Comparison of ENCODE assay signal across 21 cellular contexts in the genomic region with DNA sequence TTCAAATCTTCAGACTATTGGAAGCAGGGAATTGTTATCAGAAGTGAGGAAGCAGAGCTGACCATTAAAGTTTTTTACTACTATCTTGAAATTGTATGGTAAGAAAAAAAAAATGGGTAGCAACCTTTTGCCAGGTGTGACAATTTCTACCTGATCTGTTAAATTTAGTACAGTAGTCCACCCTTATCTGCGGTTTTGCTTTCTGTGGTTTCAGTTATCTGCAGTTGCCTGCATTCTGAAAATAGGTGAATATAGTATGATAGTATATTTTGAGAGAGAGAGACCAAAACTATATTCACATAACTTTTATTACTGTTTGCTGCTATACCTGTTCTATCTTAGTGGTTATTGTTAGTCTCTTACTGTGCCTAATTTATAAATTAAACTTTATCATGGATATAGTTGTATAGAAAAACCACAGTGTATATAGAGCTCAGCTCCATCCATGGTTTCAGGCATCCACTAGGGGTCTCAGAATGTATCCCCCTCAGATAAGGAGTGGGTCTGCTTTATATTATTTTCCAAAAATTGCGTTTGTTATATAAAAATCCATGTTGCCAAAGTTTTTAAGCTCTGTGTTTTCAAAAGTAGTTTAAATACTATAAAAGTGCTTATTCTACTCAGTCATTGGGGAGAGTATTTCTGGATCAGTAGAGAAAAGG.
DNase-seq lines count a peak whose midpoint lies in the region; ATAC-seq and TF ChIP-seq lines count a peak whose summit lies in the region.
"Had no signal": no experiment of that assay in that cellular context is flagged by ENCODE, and none has a peak within 500 bp of the region (broad histone marks: within the 10 kb centered on the region; RNA-seq: fewer than 3 reads in every experiment).

No MANE protein-coding gene starts in this region.

- ATAC-seq in GM19455 (IDR thresholded peaks at IDR 0.05; ENCODE audit: unreplicated experiment) (peak; percentile 87), HG03095 (IDR thresholded peaks at IDR 0.05; ENCODE audit: unreplicated experiment) (peak; percentile 60), RWPE2 (ENCODE audit: low read depth) (no peak), left cardiac atrium (no peak)
- no peak for ATAC-seq in activated CD8-positive, alpha-beta memory T cell treated with anti-CD3 and anti-CD28 coated beads, Interleukin-2, amount 10 ng/mL, durations not matched to agents 7 days and 5 days
- ATAC-seq: K562 had no signal

- no peaks in the 10 kb centered on the region for H3K27me3 Mint-ChIP-seq in activated CD8-positive, alpha-beta memory T cell treated with anti-CD3 and anti-CD28 coated beads, Interleukin-2, amount 10 ng/mL, durations not matched to agents 7 days and 5 days
- H3K27me3 Mint-ChIP-seq: CD4-positive, alpha-beta memory T cell; central memory CD8-positive, alpha-beta T cell had no signal

- H3K9me3 ChIP-seq in RWPE2 (ENCODE audit: severe bottlenecking): no peaks in the 10 kb centered on the region
- H3K9me3 ChIP-seq: upper lobe of left lung had no signal

- no peaks in the 10 kb centered on the region for H3K9me3 Mint-ChIP-seq in activated CD8-positive, alpha-beta memory T cell treated with anti-CD3 and anti-CD28 coated beads, Interleukin-2, amount 10 ng/mL, durations not matched to agents 7 days and 5 days (ENCODE audit: low read depth)
- H3K9me3 Mint-ChIP-seq: activated naive CD4-positive, alpha-beta T cell treated with anti-CD3 and anti-CD28 coated beads, Interleukin-2, amount 50 U/mL, for 24 hours had no signal

- no peaks in the 10 kb centered on the region for H3K4me1 Mint-ChIP-seq in activated CD8-positive, alpha-beta memory T cell treated with anti-CD3 and anti-CD28 coated beads, Interleukin-2, amount 10 ng/mL, durations not matched to agents 7 days and 5 days
- H3K4me1 Mint-ChIP-seq: activated naive CD4-positive, alpha-beta T cell treated with anti-CD3 and anti-CD28 coated beads, Interleukin-2, amount 50 U/mL, for 24 hours; CD4-positive, alpha-beta memory T cell; central memory CD8-positive, alpha-beta T cell had no signal

- no peaks in the 10 kb centered on the region for H3K36me3 Mint-ChIP-seq in activated CD8-positive, alpha-beta memory T cell treated with anti-CD3 and anti-CD28 coated beads, Interleukin-2, amount 10 ng/mL, durations not matched to agents 7 days and 5 days
- H3K36me3 Mint-ChIP-seq: activated naive CD4-positive, alpha-beta T cell treated with anti-CD3 and anti-CD28 coated beads, Interleukin-2, amount 50 U/mL, for 24 hours; CD4-positive, alpha-beta memory T cell had no signal

- H3K4me3 ChIP-seq in RWPE2 (ENCODE audit: severe bottlenecking) (no peak overlapping the region), retinal pigment epithelial cell (ENCODE audit: low read length) (no peak overlapping the region)
- H3K4me3 ChIP-seq: K562, upper lobe of left lung had no signal

- H3K27ac Mint-ChIP-seq in activated CD8-positive, alpha-beta memory T cell treated with anti-CD3 and anti-CD28 coated beads, Interleukin-2, amount 10 ng/mL, durations not matched to agents 7 days and 5 days: no peak overlapping the region
- H3K27ac Mint-ChIP-seq: activated naive CD4-positive, alpha-beta T cell treated with anti-CD3 and anti-CD28 coated beads, Interleukin-2, amount 50 U/mL, for 24 hours; CD4-positive, alpha-beta memory T cell had no signal

- H3K36me3 ChIP-seq in RWPE2 (ENCODE audit: low read depth): no peaks in the 10 kb centered on the region
- H3K36me3 ChIP-seq: upper lobe of left lung had no signal

- H3K4me1 ChIP-seq in RWPE2 (ENCODE audit: insufficient read depth, poor library complexity, severe bottlenecking): peaks cover 13% of the 10 kb centered on the region

- no peak overlapping the region for H3K4me3 Mint-ChIP-seq in activated CD8-positive, alpha-beta memory T cell treated with anti-CD3 and anti-CD28 coated beads, Interleukin-2, amount 10 ng/mL, durations not matched to agents 7 days and 5 days
- H3K4me3 Mint-ChIP-seq: activated naive CD4-positive, alpha-beta T cell treated with anti-CD3 and anti-CD28 coated beads, Interleukin-2, amount 50 U/mL, for 24 hours; CD4-positive, alpha-beta memory T cell; central memory CD8-positive, alpha-beta T cell had no signal

- intact Hi-C loops in left cardiac atrium (cut with DNase I): loop anchor here in 1 of 2 donors (10.0 kb wide), 1 partner anchor 54 kb away; no protein-coding TSS in a partner anchor

- CTCF ChIA-PET in activated CD8-positive, alpha-beta memory T cell treated with anti-CD3 and anti-CD28 coated beads, Interleukin-2, amount 10 ng/mL, durations not matched to agents 7 days and 5 days (lab: Charles Lee): no interaction called here

- H3K27ac ChIP-seq in RWPE2 (ENCODE audit: poor library complexity, severe bottlenecking): peak overlapping the region; percentile 54
- H3K27ac ChIP-seq: upper lobe of left lung had no signal

- no peaks in the 10 kb centered on the region for H3K27me3 ChIP-seq in RWPE2 (ENCODE audit: insufficient read depth, poor library complexity, severe bottlenecking)
- H3K27me3 ChIP-seq: upper lobe of left lung had no signal

- TF ChIP-seq CTCF in RWPE2 (IDR thresholded peaks at IDR 0.05; ENCODE audit: poor library complexity, severe bottlenecking) (no peak), retinal pigment epithelial cell (conservative IDR thresholded peaks at IDR 0.05; ENCODE audit: low read depth, low read length) (peak; percentile 4)

- DNase-seq in RWPE2 (ENCODE audit: low spot score) (no peak), retinal pigment epithelial cell (ENCODE audit: low read depth) (no peak), left cardiac atrium (no peak), SKM-1 treated with dmso at 0.1 percent for 144 hours (lab: John Stamatoyannopoulos, UW; ENCODE audit: unreplicated experiment) (no peak), SIG-M5 treated with dmso at 0.1 percent for 504 hours (lab: John Stamatoyannopoulos, UW; ENCODE audit: unreplicated experiment) (no peak)
- no peak for DNase-seq in activated CD8-positive, alpha-beta memory T cell treated with anti-CD3 and anti-CD28 coated beads, Interleukin-2, amount 10 ng/mL, durations not matched to agents 7 days and 5 days
- DNase-seq: activated CD4-positive, alpha-beta T cell treated with anti-CD3 and anti-CD28 coated beads, Interleukin-2, amount 50 U/mL, for 4 hours; activated CD8-positive, alpha-beta memory T cell treated with anti-CD3 and anti-CD28 coated beads, Interleukin-2, amount 50 U/mL, for 4 hours; anterior cingulate cortex; CD4-positive, alpha-beta memory T cell; NCI-H146; NCI-H524 treated with DMSO at 0.1 percent for 48 hours; small intestine; stimulated activated CD4-positive, alpha-beta T cell treated with anti-CD3 and anti-CD28 coated beads, Interleukin-1b, Interleukin-23, amount 100 ng/mL, for 48 hours; T1000; upper lobe of left lung had no signal

Comparison
In these comparisons a context has a peak if more than half of its experiments do, and no peak if none do; other contexts are left out.
1. ATAC-seq: peak in GM19455 (single experiment) and HG03095 (single experiment); none in RWPE2 (single experiment), left cardiac atrium (0 of 2) and activated CD8-positive, alpha-beta memory T cell treated with anti-CD3 and anti-CD28 coated beads, Interleukin-2, amount 10 ng/mL, durations not matched to agents 7 days and 5 days (single experiment).